ENCODE assay signal across 9 cellular contexts in the genomic region with DNA sequence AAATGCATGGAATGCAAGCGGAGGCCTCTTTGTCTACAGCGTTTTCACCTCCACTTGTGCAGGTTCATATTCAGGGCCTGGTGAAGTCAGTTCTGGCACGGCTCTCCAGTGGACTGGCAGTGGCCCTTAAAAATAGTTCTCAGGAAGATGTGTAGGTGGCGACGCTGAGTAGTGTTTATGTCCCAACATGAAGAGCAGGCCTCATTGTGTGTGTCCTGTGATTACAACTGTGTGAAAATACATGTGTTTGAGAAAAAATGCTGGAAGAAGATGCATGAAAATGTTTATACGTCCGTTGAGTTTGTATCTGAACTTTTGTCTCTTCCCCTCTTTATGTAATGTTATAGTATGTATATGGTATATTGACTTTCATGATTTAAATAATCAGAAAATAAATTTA. TPM values are rescaled to one million over a fixed set of nuclear protein-coding genes. Genes with fewer than 3 reads are reported as not detected.
A peak's percentile ranks its signal among the peaks of the same experiment; 100 is the strongest.
DNase-seq lines count a peak whose midpoint lies in the region; ATAC-seq and TF ChIP-seq lines count a peak whose summit lies in the region.
"Had no signal": no experiment of that assay in that cellular context is flagged by ENCODE, and none has a peak within 500 bp of the region (broad histone marks: within the 10 kb centered on the region; RNA-seq: fewer than 3 reads in every experiment).

No MANE protein-coding gene starts in this region.

- H3K27me3 Mint-ChIP-seq in nephron (ENCODE audit: low read depth) = peaks cover 8% of the 10 kb centered on the region
- H3K27me3 Mint-ChIP-seq: activated B cell treated with CpG ODN at 0.5 μM for 24 hours had no signal

- H3K27ac ChIP-seq in DND-41 (ENCODE audit: low read length) = no peak overlapping the region; the same call in 1 of the 2 replicates

- peak; percentile 57 for DNase-seq in DND-41
- DNase-seq in Kasumi-1 (lab: John Stamatoyannopoulos, UW) = peak; percentile 77 to 84
- DNase-seq in SIG-M5 (lab: John Stamatoyannopoulos, UW) = peak; percentile 8
- DNase-seq in dermis microvascular lymphatic vessel endothelial cell (ENCODE audit: low read depth in 2 of 2) = peak; percentile 81 to 86
- DNase-seq in activated effector memory CD4-positive, alpha-beta T cell treated with anti-CD3 and anti-CD28 coated beads, Interleukin-2, amount 50 U/mL, for 16 hours = no peak
- DNase-seq: activated B cell treated with CpG ODN at 0.5 μM for 24 hours had no signal

- TF ChIP-seq CTCF in DND-41 (IDR thresholded peaks at IDR 0.05; ENCODE audit: borderline replicate concordance, extremely low read depth, low read length, poor library complexity, severe bottlenecking) = peak; percentile 60
- TF ChIP-seq CTCF in nephron (IDR thresholded peaks at IDR 0.05; ENCODE audit: unreplicated experiment in 3 of 3) = peak; percentile 17 to 32 (median 27)

- H3K4me3 Mint-ChIP-seq in nephron = no peak overlapping the region
- H3K4me3 Mint-ChIP-seq: activated B cell treated with CpG ODN at 0.5 μM for 24 hours had no signal

- no peaks in the 10 kb centered on the region for H3K9me3 ChIP-seq in DND-41 (ENCODE audit: insufficient read depth, low read length, severe bottlenecking)

- H3K27me3 ChIP-seq in DND-41 (ENCODE audit: insufficient read depth, low read length, poor library complexity) = no peaks in the 10 kb centered on the region

- peak overlapping the region in 2 of 3 experiments; percentile 25 to 63 for H3K27ac Mint-ChIP-seq in nephron
- H3K27ac Mint-ChIP-seq: activated B cell treated with CpG ODN at 0.5 μM for 24 hours had no signal

- no peak overlapping the region for H2AFZ ChIP-seq in DND-41 (ENCODE audit: low read depth, low read length)

- ATAC-seq in DND-41 (ENCODE audit: insufficient read depth, low read depth) = peak; percentile 85
- no peak for ATAC-seq in GM19463 (IDR thresholded peaks at IDR 0.05; ENCODE audit: unreplicated experiment)
- ATAC-seq in GM21390 (IDR thresholded peaks at IDR 0.05; ENCODE audit: unreplicated experiment) = no peak

- no peaks in the 10 kb centered on the region for H3K9me3 Mint-ChIP-seq in nephron
- H3K9me3 Mint-ChIP-seq: activated B cell treated with CpG ODN at 0.5 μM for 24 hours had no signal

- H3K4me1 Mint-ChIP-seq in nephron = peaks cover 34% of the 10 kb centered on the region
- H3K4me1 Mint-ChIP-seq: activated B cell treated with CpG ODN at 0.5 μM for 24 hours had no signal

- H3K36me3 ChIP-seq in DND-41 (ENCODE audit: insufficient read depth, low read length) = no peaks in the 10 kb centered on the region

- H4K20me1 ChIP-seq in DND-41 (ENCODE audit: insufficient read depth, low read length) = no peaks in the 10 kb centered on the region

- H3K4me3 ChIP-seq in DND-41 (ENCODE audit: low read depth in 1 of 2, low read length in 2 of 2) = no peak overlapping the region

- no peaks in the 10 kb centered on the region for H3K4me1 ChIP-seq in DND-41 (ENCODE audit: insufficient read depth, low read length)

- no peaks in the 10 kb centered on the region for H3K36me3 Mint-ChIP-seq in nephron (ENCODE audit: low read depth)

- H3K79me2 ChIP-seq in DND-41 (ENCODE audit: insufficient read depth, low read length) = no peaks in the 10 kb centered on the region

- no peak overlapping the region for H3K4me2 ChIP-seq in DND-41 (ENCODE audit: insufficient read depth, low read length)

- H3K9ac ChIP-seq in DND-41 (ENCODE audit: low read depth, low read length) = no peak overlapping the region

RNA-seq across cellular contexts. Expression of gene LIPC, which starts 7.2 kb away (rescaled TPM):
- 0.13 and 0.38 TPM in 2 replicates for total RNA-seq in dermis microvascular lymphatic vessel endothelial cell
- total RNA-seq: activated B cell treated with CpG ODN at 0.5 μM for 24 hours had no signal
